In the genomic region with DNA sequence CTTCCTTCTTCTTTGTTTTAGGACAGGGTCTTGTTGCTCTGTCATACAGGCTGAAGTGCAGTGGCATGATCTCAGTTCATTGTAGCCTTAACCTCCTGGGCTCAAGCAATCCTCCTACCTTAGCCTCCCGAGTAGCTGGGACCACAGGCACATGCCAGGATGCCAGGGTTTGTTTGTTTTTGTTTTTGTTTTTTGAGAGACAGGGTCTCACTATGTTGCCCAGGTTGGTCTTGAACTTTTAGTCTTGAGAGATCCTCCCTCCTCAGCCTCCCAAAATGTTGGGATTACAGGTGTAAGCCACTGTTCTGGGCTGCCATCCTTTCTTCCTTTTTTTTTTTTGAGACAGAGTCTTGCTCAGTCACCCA, we compare ENCODE assay signal across 17 cellular contexts. TPM values are rescaled to one million over a fixed set of nuclear protein-coding genes. Genes with fewer than 3 reads are reported as not detected.
DNase-seq lines count a peak whose midpoint lies in the region; ATAC-seq, FAIRE-seq and TF ChIP-seq lines count a peak whose summit lies in the region.
"Had no signal": no experiment of that assay in that cellular context is flagged by ENCODE, and none has a peak within 500 bp of the region (broad histone marks: within the 10 kb centered on the region; RNA-seq: fewer than 3 reads in every experiment).

No MANE protein-coding gene starts in this region.

- H4K20me1 ChIP-seq in HepG2 (ENCODE audit: insufficient read depth, low read length), result no peaks in the 10 kb centered on the region
- H4K20me1 ChIP-seq: BLaER1 had no signal

- H3K4me3 ChIP-seq in A549, result no peak overlapping the region
- no peak overlapping the region for H3K4me3 ChIP-seq in HepG2 (replicated peaks in 1 of 3; ENCODE audit: insufficient read depth in 1 of 3, low read depth in 2 of 3, low read length in 3 of 3)
- H3K4me3 ChIP-seq in uterus, result no peak overlapping the region
- H3K4me3 ChIP-seq in left ventricle myocardium inferior, result no peak overlapping the region
- H3K4me3 ChIP-seq: BLaER1, GM12878, HAP-1, K562 had no signal

- DNase-seq in A549 (ENCODE audit: low read depth in 1 of 2, low spot score in 1 of 2) (no peak), T-helper 17 cell (no peak), HepG2 (ENCODE audit: low spot score) (no peak), type B pancreatic cell (ENCODE audit: extremely low spot score, unreplicated experiment) (no peak), uterus (no peak), NK-92 (lab: John Stamatoyannopoulos, UW; ENCODE audit: unreplicated experiment) (no peak), left ventricle myocardium inferior (no peak)
- DNase-seq: Calu3; CD8-positive, alpha-beta T cell; DMS79 treated with DMSO at 0.1 percent for 48 hours had no signal

- no peak for TF ChIP-seq EP300 in A549 (IDR thresholded peaks at IDR 0.05)
- TF ChIP-seq EP300 in HepG2 (IDR thresholded peaks at IDR 0.05; ENCODE audit: low read depth in 2 of 2, low read length in 2 of 2), result no peak
- no peak for TF ChIP-seq EP300 in HepG2 (CRISPR knock-in tag; IDR thresholded peaks at IDR 0.05; ENCODE audit: borderline replicate concordance)

- H3K4me3 Mint-ChIP-seq in T-helper 17 cell (no peak overlapping the region), type B pancreatic cell (no peak overlapping the region)
- H3K4me3 Mint-ChIP-seq: CD8-positive, alpha-beta T cell had no signal

- CTCF ChIA-PET in A549 (lab: Yijun Ruan, JAX), result interaction anchor here (2.3 kb wide), 1 partner anchor 53 kb away, joined by 11 read pairs; no protein-coding TSS in a partner anchor
- CTCF ChIA-PET in HepG2 (lab: Yijun Ruan, JAX; ENCODE audit: low intra/inter-chr PET ratio, low total read pairs), result no interaction called here

- in situ Hi-C loops in HepG2 (cut with HindIII; ENCODE audit: extremely low pct_ligation_motif_present, low pct_unique_long_range_greater_than_20kb), result no loop called here

- TF ChIP-seq POLR2A in A549 (IDR thresholded peaks at IDR 0.05; ENCODE audit: low read length) (no peak), HepG2 (IDR thresholded peaks at IDR 0.05; ENCODE audit: insufficient read depth in 1 of 2, low read depth in 2 of 2, low read length in 2 of 2) (no peak), uterus (IDR thresholded peaks at IDR 0.05) (no peak)

- 69% methylated on average over 1 of the region's 1 CpG for WGBS in A549 (ENCODE audit: missing lambda C conversion rate)
- WGBS in HepG2 (ENCODE audit: low lambda C conversion rate), result 93% methylated on average over 1 of the region's 1 CpG

- H3K27me3 Mint-ChIP-seq in T-helper 17 cell (peaks cover 19% of the 10 kb centered on the region), type B pancreatic cell (no peaks in the 10 kb centered on the region)

- H3K4me2 ChIP-seq in A549 (no peak overlapping the region), HepG2 (ENCODE audit: low read depth, low read length) (no peak overlapping the region)
- H3K4me2 ChIP-seq: BLaER1 had no signal

- no peak overlapping the region for H2AFZ ChIP-seq in HepG2 (ENCODE audit: low read length)

- intact Hi-C loops in HepG2 (cut with micrococcal nuclease; ENCODE audit: unreplicated experiment) (no loop called here), uterus (cut with DNase I; ENCODE audit: low total_unique reads) (no loop called here), left ventricle myocardium inferior (cut with micrococcal nuclease) (no loop called here)

- H3K9me3 Mint-ChIP-seq in type B pancreatic cell, result peaks cover 4% of the 10 kb centered on the region
- H3K9me3 Mint-ChIP-seq: CD8-positive, alpha-beta T cell had no signal

- peaks cover 2% of the 10 kb centered on the region for H3K36me3 Mint-ChIP-seq in T-helper 17 cell (ENCODE audit: low read depth)
- H3K36me3 Mint-ChIP-seq in type B pancreatic cell, result no peaks in the 10 kb centered on the region
- H3K36me3 Mint-ChIP-seq: CD8-positive, alpha-beta T cell had no signal

- H3K79me2 ChIP-seq in HepG2 (ENCODE audit: insufficient read depth, low read length), result no peaks in the 10 kb centered on the region

- peaks cover 34% of the 10 kb centered on the region for H3K4me1 ChIP-seq in A549
- peaks cover 66% of the 10 kb centered on the region for H3K4me1 ChIP-seq in HepG2 (ENCODE audit: insufficient read depth, low read length)
- H3K4me1 ChIP-seq in uterus, result peaks cover 0 to 7% of the 10 kb centered on the region in 2 donors
- peaks cover 4% of the 10 kb centered on the region for H3K4me1 ChIP-seq in left ventricle myocardium inferior
- H3K4me1 ChIP-seq: BLaER1, HAP-1 had no signal

- no peaks in the 10 kb centered on the region for H3K27me3 ChIP-seq in HepG2 (ENCODE audit: control insufficient read depth in 1 of 2, insufficient read depth in 2 of 2, low read length in 2 of 2)
- no peaks in the 10 kb centered on the region for H3K27me3 ChIP-seq in uterus
- peaks cover 6% of the 10 kb centered on the region for H3K27me3 ChIP-seq in left ventricle myocardium inferior (ENCODE audit: low read depth)
- H3K27me3 ChIP-seq: BLaER1 had no signal

- H3K4me1 Mint-ChIP-seq in T-helper 17 cell (peaks cover 2% of the 10 kb centered on the region), type B pancreatic cell (ENCODE audit: unreplicated experiment) (peaks cover 24% of the 10 kb centered on the region)

- FAIRE-seq in A549 (lab: Jason Lieb, UNC) (no peak), HepG2 (lab: Jason Lieb, UNC) (no peak)
- FAIRE-seq: GM12878, GM19239, K562 had no signal

- ATAC-seq in A549 (no peak), T-helper 17 cell (no peak), HepG2 (no peak)
- ATAC-seq: CD8-positive, alpha-beta T cell; GM12878; K562 had no signal

- peak overlapping the region; percentile 59 to 79; a peak in 4 of 6 replicates for H3K27ac ChIP-seq in A549
- peak overlapping the region; percentile 9 for H3K27ac ChIP-seq in HepG2 (ENCODE audit: extremely low read length, insufficient read depth, low read length)
- H3K27ac ChIP-seq in uterus, result no peak overlapping the region
- no peak overlapping the region for H3K27ac ChIP-seq in left ventricle myocardium inferior (replicated peaks)
- H3K27ac ChIP-seq: 22Rv1, BLaER1 had no signal

- peak overlapping the region; percentile 90 for H3K27ac Mint-ChIP-seq in T-helper 17 cell
- peak overlapping the region; percentile 9 for H3K27ac Mint-ChIP-seq in type B pancreatic cell
- H3K27ac Mint-ChIP-seq: CD8-positive, alpha-beta T cell had no signal

- H3K36me3 ChIP-seq in HepG2 (replicated peaks in 1 of 2; ENCODE audit: control insufficient read depth in 1 of 2, insufficient read depth in 2 of 2, low read length in 2 of 2) (no peaks in the 10 kb centered on the region), uterus (no peaks in the 10 kb centered on the region), left ventricle myocardium inferior (no peaks in the 10 kb centered on the region)
- H3K36me3 ChIP-seq: BLaER1, HAP-1 had no signal

- POLR2A ChIA-PET in A549 (lab: Yijun Ruan, JAX) (no interaction called here), HepG2 (lab: Yijun Ruan, JAX) (interaction anchor here (0.7 kb wide), 1 partner anchor 21 kb away, joined by 3 read pairs; no protein-coding TSS in a partner anchor)

- TF ChIP-seq CTCF in A549 (IDR thresholded peaks at IDR 0.05) (no peak), HepG2 (CRISPR knock-in tag; IDR thresholded peaks at IDR 0.05) (no peak), type B pancreatic cell (conservative IDR thresholded peaks at IDR 0.05) (no peak), uterus (IDR thresholded peaks at IDR 0.05) (no peak), left ventricle myocardium inferior (IDR thresholded peaks at IDR 0.05; ENCODE audit: borderline replicate concordance) (no peak)

- BruUV-seq in HepG2 (replicated peaks; lab: Mats Ljungman, UMichigan), result no TSS peak

- no peak overlapping the region for H3K9ac ChIP-seq in HepG2 (ENCODE audit: insufficient read depth, low read depth, low read length)
- H3K9ac ChIP-seq: BLaER1 had no signal

- no peaks in the 10 kb centered on the region for H3K9me3 ChIP-seq in A549
- no peaks in the 10 kb centered on the region for H3K9me3 ChIP-seq in T-helper 17 cell (ENCODE audit: control insufficient read depth, low read length, poor library complexity, severe bottlenecking)
- H3K9me3 ChIP-seq in HepG2 (ENCODE audit: low read length), result no peaks in the 10 kb centered on the region
- H3K9me3 ChIP-seq in uterus, result no peaks in the 10 kb centered on the region
- H3K9me3 ChIP-seq in left ventricle myocardium inferior (replicated peaks), result no peaks in the 10 kb centered on the region
- H3K9me3 ChIP-seq: BLaER1, HAP-1 had no signal

- TF ChIP-seq RAD21 in A549 (conservative IDR thresholded peaks at IDR 0.05 in 1 of 2, IDR thresholded peaks at IDR 0.05 in 1 of 2) (no peak), HepG2 (CRISPR knock-in tag; IDR thresholded peaks at IDR 0.05) (no peak)

RNA-seq across cellular contexts. Expression of gene SLC45A1, which starts 56.5 kb away (rescaled TPM):
- polyA plus RNA-seq in A549 (2011; rRNA removed) (1.6 TPM in 2 replicates), A549 (2017; fragmentation: RNase III; extraction: RNeasy Plus Mini Kit Qiagen cat#74134 plus additional on column Dnase treatment) (1.7 to 2.2 TPM (median 1.8 TPM) in 3 replicates), HepG2 (2011; rRNA removed) (0.05 TPM in 1 of 2 replicates, not detected in the other)
- 1.8 and 3.1 TPM in 2 replicates for polyA plus RNA-seq in A549 (2012; cell fraction: cytosol; rRNA removed)
- 3.1 and 4.5 TPM in 2 replicates for polyA plus RNA-seq in A549 (2012; cell fraction: nucleus; rRNA removed)
- 2.0 and 2.4 TPM in 2 replicates for polyA minus RNA-seq in A549 (2011; rRNA and poly(A)+ RNA removed)
- total RNA-seq in T-helper 17 cell (under 1 TPM; 0.65 to 0.70 TPM), HepG2 (2016; rRNA removed; fragmentation: Illumina TruSeq; extraction: Trizol) (not detected in 2 replicates), type B pancreatic cell (ENCODE audit: low replicate concordance) (0.67 and 2.7 TPM in 2 replicates), uterus (10 to 100 TPM in 2 of 4 donors, 1 to 10 TPM in 1, under 1 TPM in 1; 0.51 to 13.8 (median 7.4) TPM), left ventricle myocardium inferior (1.8 TPM)
- total RNA-seq in HepG2 (2016; cell fraction: cytosol; rRNA removed; fragmentation: Illumina TruSeq; extraction: Trizol; ENCODE audit: low read depth), result not detected in 2 replicates
- total RNA-seq in HepG2 (2016; cell fraction: insoluble cytoplasmic fraction; rRNA removed; fragmentation: Illumina TruSeq; extraction: Trizol), result not detected in 2 replicates
- total RNA-seq in HepG2 (2016; cell fraction: membrane; rRNA removed; fragmentation: Illumina TruSeq; extraction: Trizol), result not detected in 2 replicates
- total RNA-seq in HepG2 (2016; cell fraction: nucleus; rRNA removed; fragmentation: Illumina TruSeq; extraction: Trizol), result not detected in 2 replicates
- 0.03 TPM in 1 of 2 replicates, not detected in the other for polyA plus RNA-seq in HepG2 (2011; cell fraction: cytosol; rRNA removed)
- 0.09 TPM in 1 of 2 replicates, not detected in the other for polyA plus RNA-seq in HepG2 (2011; cell fraction: nucleus; rRNA removed)
- not detected in 2 replicates for polyA plus RNA-seq in HepG2 (2012)
- not detected in 2 replicates for polyA plus RNA-seq in HepG2 (2016; cell fraction: cytosol; fragmentation: Illumina TruSeq; extraction: Trizol; ENCODE audit: low read depth)
- polyA plus RNA-seq in HepG2 (2016; cell fraction: insoluble cytoplasmic fraction; fragmentation: Illumina TruSeq; extraction: Trizol; ENCODE audit: low read depth), result not detected in 2 replicates
- not detected in 2 replicates for polyA plus RNA-seq in HepG2 (2016; cell fraction: membrane; fragmentation: Illumina TruSeq; extraction: Trizol; ENCODE audit: low read depth)
- polyA plus RNA-seq in HepG2 (2016; cell fraction: nucleus; fragmentation: Illumina TruSeq; extraction: Trizol; ENCODE audit: insufficient read depth, low read depth), result not detected in 2 replicates
- polyA minus RNA-seq in HepG2 (2011; rRNA and poly(A)+ RNA removed; ENCODE audit: low replicate concordance), result not detected in 2 replicates
- polyA minus RNA-seq in HepG2 (2011; cell fraction: cytosol; rRNA and poly(A)+ RNA removed), result not detected in 2 replicates
- not detected in 2 replicates for polyA minus RNA-seq in HepG2 (2011; cell fraction: nucleus; rRNA and poly(A)+ RNA removed)
- total RNA-seq: HT-29, K562 had no signal
- polyA plus RNA-seq: K562 had no signal

Comparison
In these comparisons a context has a peak if more than half of its experiments do, and no peak if none do; other contexts are left out.
1. H3K27ac ChIP-seq: peak in A549 (2 of 2) and HepG2 (single experiment); none in uterus (0 of 2) and left ventricle myocardium inferior (single experiment).